ENCODE assay signal across 1 cellular context in genomic region chr20:23826541-23827018, GRCh38.
TF ChIP-seq lines count a peak whose summit lies in the region.

Gene CST2 (minus strand): TSS chr20:23826729. CDS start chr20:23826660, 69 bp downstream.

TF ChIP-seq in IMR-90, 13 proteins besides CTCF, POLR2A, EP300 and RAD21:
- TF ChIP-seq CHD1 (IDR thresholded peaks at IDR 0.05; ENCODE audit: low read depth, low read length) (no peak), ELK1 (IDR thresholded peaks at IDR 0.05; ENCODE audit: borderline replicate concordance, low read depth, low read length) (no peak), MAZ (IDR thresholded peaks at IDR 0.05; ENCODE audit: borderline replicate concordance, low read depth, low read length) (no peak), CEBPB (IDR thresholded peaks at IDR 0.05; ENCODE audit: low read depth, low read length) (no peak), USF2 (IDR thresholded peaks at IDR 0.05; ENCODE audit: low read depth, low read length) (no peak), FOS (IDR thresholded peaks at IDR 0.05; ENCODE audit: low read depth, low read length) (no peak), SMC3 (IDR thresholded peaks at IDR 0.05; ENCODE audit: low read depth, low read length) (no peak), RFX5 (IDR thresholded peaks at IDR 0.05; ENCODE audit: low read depth, low read length) (no peak), NFE2L2 (IDR thresholded peaks at IDR 0.05; ENCODE audit: low read depth, low read length) (no peak), BHLHE40 (IDR thresholded peaks at IDR 0.05; ENCODE audit: low read depth, low read length) (no peak), MXI1 (IDR thresholded peaks at IDR 0.05; ENCODE audit: borderline replicate concordance, low read depth, low read length) (no peak), RCOR1 (IDR thresholded peaks at IDR 0.05; ENCODE audit: insufficient replicate concordance, low read length) (no peak), MAFK (IDR thresholded peaks at IDR 0.05; ENCODE audit: low read depth, low read length) (no peak)
